In genomic region chr11:86249307-86250098, GRCh38 we compare ENCODE assay signal across 13 cellular contexts. TPM values are rescaled to one million over a fixed set of nuclear protein-coding genes. Genes with fewer than 3 reads are reported as not detected.
DNase-seq lines count a peak whose midpoint lies in the region; ATAC-seq and TF ChIP-seq lines count a peak whose summit lies in the region.
"Had no signal": no experiment of that assay in that cellular context is flagged by ENCODE, and none has a peak within 500 bp of the region (broad histone marks: within the 10 kb centered on the region; RNA-seq: fewer than 3 reads in every experiment).

No MANE protein-coding gene starts in this region.

- H3K4me2 ChIP-seq in GM23338, result peak overlapping the region; percentile 54; the same call in 1 of the 2 replicates

- CTCF ChIA-PET in CD4-positive, alpha-beta memory T cell (lab: Charles Lee; ENCODE audit: partially characterized antibody), result interaction anchor here (1.1 to 1.6 kb wide), 2 partner anchors 42 to 208 kb away, joined by 3 to 5 read pairs; no protein-coding TSS in a partner anchor

- ATAC-seq in GM23338 (no peak), SK-N-SH treated with all-trans-retinoic acid at 6 μM for 48 hours (no peak), HG02938 (IDR thresholded peaks at IDR 0.05; ENCODE audit: unreplicated experiment) (no peak)
- ATAC-seq: naive thymus-derived CD4-positive, alpha-beta T cell had no signal

- H3K79me2 ChIP-seq in GM23338 (replicated peaks; ENCODE audit: insufficient read depth), result peaks cover 91% of the 10 kb centered on the region

- H3K27ac ChIP-seq in CD4-positive, alpha-beta memory T cell (ENCODE audit: low read depth, low read length), result peak overlapping the region; percentile 32
- no peak overlapping the region for H3K27ac ChIP-seq in GM23338 (ENCODE audit: low read depth)
- H3K27ac ChIP-seq: ascending aorta, sigmoid colon had no signal

- no peaks in the 10 kb centered on the region for H3K36me3 ChIP-seq in CD4-positive, alpha-beta memory T cell (ENCODE audit: insufficient read depth, low read length)
- no peaks in the 10 kb centered on the region for H3K36me3 ChIP-seq in GM23338 (ENCODE audit: insufficient read depth)
- H3K36me3 ChIP-seq: ascending aorta, sigmoid colon had no signal

- H3K4me1 ChIP-seq in CD4-positive, alpha-beta memory T cell (ENCODE audit: insufficient read depth, low read length), result peaks cover 70% of the 10 kb centered on the region
- H3K4me1 ChIP-seq in GM23338 (ENCODE audit: insufficient read depth), result peaks cover 34% of the 10 kb centered on the region

- no peak overlapping the region for H2AFZ ChIP-seq in GM23338

- DNase-seq in CD4-positive, alpha-beta memory T cell, result no peak
- DNase-seq in GM23338 (ENCODE audit: low spot score) (no peak), fibroblast of mammary gland (ENCODE audit: low read depth) (peak; percentile 12), hippocampal formation (lab: John Stamatoyannopoulos, UW) (no peak), SIG-M5 treated with dmso at 0.1 percent for 504 hours (lab: John Stamatoyannopoulos, UW; ENCODE audit: unreplicated experiment) (no peak)
- no peak for DNase-seq in stimulated activated CD4-positive, alpha-beta T cell treated with anti-CD3 and anti-CD28 coated beads, Interleukin-2, amount 100 ng/mL, for 48 hours
- DNase-seq: activated CD8-positive, alpha-beta memory T cell treated with anti-CD3 and anti-CD28 coated beads, Interleukin-2, amount 50 U/mL, for 4 hours; naive thymus-derived CD4-positive, alpha-beta T cell; NCI-H2171; sigmoid colon had no signal

- peak overlapping the region in 7 of 8 donors; percentile 10 to 79 (median 71) for H3K4me3 Mint-ChIP-seq in CD4-positive, alpha-beta memory T cell
- no peak overlapping the region for H3K4me3 Mint-ChIP-seq in GM23338

- no peaks in the 10 kb centered on the region for H3K9me2 ChIP-seq in GM23338 (ENCODE audit: insufficient read depth)

- POLR2A ChIA-PET in CD4-positive, alpha-beta memory T cell (lab: Charles Lee; ENCODE audit: partially characterized antibody), result interaction anchor here (1.3 kb wide), 1 partner anchor 13 kb away, joined by 4 read pairs; no protein-coding TSS in a partner anchor

- H3K27ac Mint-ChIP-seq in CD4-positive, alpha-beta memory T cell, result peak overlapping the region in 5 of 7 donors; percentile 56 to 75 (median 66)
- H3K27ac Mint-ChIP-seq in GM23338, result no peak overlapping the region

- peaks cover 8% of the 10 kb centered on the region; the same call in 1 of the 2 replicates for H4K20me1 ChIP-seq in GM23338 (replicated peaks; ENCODE audit: insufficient read depth)

- intact Hi-C loops in CD4-positive, alpha-beta memory T cell (cut with micrococcal nuclease), result no loop called here

- H3K27me3 Mint-ChIP-seq in CD4-positive, alpha-beta memory T cell, result no peaks in the 10 kb centered on the region
- peaks cover 2% of the 10 kb centered on the region for H3K27me3 Mint-ChIP-seq in GM23338 (ENCODE audit: insufficient read depth, low read depth, poor library complexity)
- H3K27me3 Mint-ChIP-seq: naive thymus-derived CD4-positive, alpha-beta T cell had no signal

- no peaks in the 10 kb centered on the region for H3K9me3 ChIP-seq in CD4-positive, alpha-beta memory T cell (ENCODE audit: control insufficient read depth in 1 of 2, low read length in 2 of 2)
- H3K9me3 ChIP-seq: ascending aorta, sigmoid colon had no signal

- peaks cover 0 to 3% (median 0%) of the 10 kb centered on the region in 8 donors for H3K9me3 Mint-ChIP-seq in CD4-positive, alpha-beta memory T cell
- no peaks in the 10 kb centered on the region for H3K9me3 Mint-ChIP-seq in GM23338
- H3K9me3 Mint-ChIP-seq: naive thymus-derived CD4-positive, alpha-beta T cell had no signal

- no peaks in the 10 kb centered on the region for H3K27me3 ChIP-seq in CD4-positive, alpha-beta memory T cell (ENCODE audit: insufficient read depth, low read length)
- H3K27me3 ChIP-seq in GM23338 (ENCODE audit: insufficient read depth), result peaks cover 6% of the 10 kb centered on the region; the same call in 1 of the 2 replicates
- H3K27me3 ChIP-seq: ascending aorta, sigmoid colon had no signal

- H3F3A ChIP-seq in GM23338 (replicated peaks; ENCODE audit: low read depth), result no peaks in the 10 kb centered on the region

- peaks cover 9 to 22% of the 10 kb centered on the region in 2 donors for H3K36me3 Mint-ChIP-seq in CD4-positive, alpha-beta memory T cell
- H3K36me3 Mint-ChIP-seq in GM23338 (ENCODE audit: low read depth), result peaks cover 4% of the 10 kb centered on the region; the same call in 2 of the 3 replicates

- H3K4me1 Mint-ChIP-seq in CD4-positive, alpha-beta memory T cell, result peaks cover 23 to 42% (median 33%) of the 10 kb centered on the region in 4 donors
- peaks cover 33% of the 10 kb centered on the region for H3K4me1 Mint-ChIP-seq in GM23338

- TF ChIP-seq CTCF in GM23338 (conservative IDR thresholded peaks at IDR 0.05; ENCODE audit: low read depth in 2 of 2) (no peak), fibroblast of mammary gland (conservative IDR thresholded peaks at IDR 0.05; ENCODE audit: control insufficient read depth, insufficient read depth, low read depth, low read length) (no peak)

- peak overlapping the region in 1 of 2 donors; percentile 19 for H3K4me3 ChIP-seq in CD4-positive, alpha-beta memory T cell (ENCODE audit: low read length in 2 of 2)
- H3K4me3 ChIP-seq in GM23338, result no peak overlapping the region; the same call in 1 of the 2 replicates
- no peak overlapping the region for H3K4me3 ChIP-seq in fibroblast of mammary gland (ENCODE audit: control insufficient read depth, low read depth, low read length)
- H3K4me3 ChIP-seq: ascending aorta, sigmoid colon had no signal

TF ChIP-seq in GM23338, 12 proteins besides CTCF, POLR2A, EP300 and RAD21 (continues in another document):
- TF ChIP-seq ZNF331 (CRISPR knock-in tag; IDR thresholded peaks at IDR 0.05; ENCODE audit: low read depth) (no peak), ZNF114 (CRISPR knock-in tag; IDR thresholded peaks at IDR 0.05) (no peak), NANOG (IDR thresholded peaks at IDR 0.05; ENCODE audit: borderline replicate concordance) (no peak), ETS1 (IDR thresholded peaks at IDR 0.05) (no peak)

TF ChIP-seq in SK-N-SH treated with all-trans-retinoic acid at 6 μM for 48 hours, 23 proteins besides CTCF, POLR2A, EP300 and RAD21:
- TF ChIP-seq SNAI2 (CRISPR knock-in tag; IDR thresholded peaks at IDR 0.05) (no peak), TSHZ2 (CRISPR knock-in tag; IDR thresholded peaks at IDR 0.05) (no peak), ISL1 (CRISPR knock-in tag; IDR thresholded peaks at IDR 0.05) (peak; percentile 52; the same call in 1 of the 2 replicates)

RNA-seq across cellular contexts. Expression of gene EED, which starts 5.0 kb away (rescaled TPM):
- total RNA-seq in CD4-positive, alpha-beta memory T cell, result 10 to 100 TPM; 47.1 to 51.0 TPM
- polyA plus RNA-seq in CD4-positive, alpha-beta memory T cell, result 10 to 100 TPM; 15.5 to 26.9 TPM
- total RNA-seq in GM23338 (2014; rRNA removed; shearing (Covaris generic)), result 26.7 and 30.7 TPM in 2 replicates
- 23.9 and 29.7 TPM in 2 replicates for polyA plus RNA-seq in GM23338 (2016; fragmentation: Nextera tagmentation; extraction: Ambion mirVana)

RNA-seq across cellular contexts. Expression of gene HIKESHI, which starts 52.5 kb away (rescaled TPM):
- total RNA-seq in CD4-positive, alpha-beta memory T cell, result 10 to 100 TPM; 26.6 to 33.3 TPM
- polyA plus RNA-seq in CD4-positive, alpha-beta memory T cell, result 100 to 1,000 TPM in 1 of 2 donors, 10 to 100 TPM in 1; 82.3 to 143 TPM
- total RNA-seq in GM23338 (2014; rRNA removed; shearing (Covaris generic)), result 71.2 and 76.8 TPM in 2 replicates
- 162 and 170 TPM in 2 replicates for polyA plus RNA-seq in GM23338 (2016; fragmentation: Nextera tagmentation; extraction: Ambion mirVana)
